In genomic region chr6:37830225-37830624, GRCh38 we compare ENCODE assay signal across 24 cellular contexts. TPM values are rescaled to one million over a fixed set of nuclear protein-coding genes. Genes with fewer than 3 reads are reported as not detected.
DNase-seq lines count a peak whose midpoint lies in the region; ATAC-seq and TF ChIP-seq lines count a peak whose summit lies in the region.
"Had no signal": no experiment of that assay in that cellular context is flagged by ENCODE, and none has a peak within 500 bp of the region (broad histone marks: within the 10 kb centered on the region; RNA-seq: fewer than 3 reads in every experiment).

No MANE protein-coding gene starts in this region.

- H3K4me3 ChIP-seq in GM12865 (ENCODE audit: low read depth, low read length) = no peak overlapping the region
- H3K4me3 ChIP-seq in transverse colon = no peak overlapping the region
- H3K4me3 ChIP-seq in suprapubic skin = no peak overlapping the region
- H3K4me3 ChIP-seq: heart right ventricle, Peyer's patch, testis had no signal

- intact Hi-C loops in activated B cell treated with CpG ODN at 0.5 μM for 24 hours (cut with micrococcal nuclease) = no loop called here
- intact Hi-C loops in transverse colon (cut with DNase I; ENCODE audit: low total_unique reads) = no loop called here

- peaks cover 7 to 52% (median 33%) of the 10 kb centered on the region in 4 donors for H3K4me1 ChIP-seq in transverse colon
- H3K4me1 ChIP-seq in suprapubic skin = peaks cover 51% of the 10 kb centered on the region

- no peak overlapping the region for H3K4me3 Mint-ChIP-seq in activated B cell treated with CpG ODN at 0.5 μM for 24 hours
- no peak overlapping the region for H3K4me3 Mint-ChIP-seq in progenitor cell of endocrine pancreas (ENCODE audit: low read depth)
- H3K4me3 Mint-ChIP-seq: activated naive CD8-positive, alpha-beta T cell treated with anti-CD3 and anti-CD28 coated beads for 36 hours; nephron progenitor cell had no signal

- WGBS in transverse colon (ENCODE audit: low coverage in 1 of 2), 2 donors = 72 to 85% methylated on average over 2 of the region's 2 CpGs
- WGBS in suprapubic skin = 80% methylated on average over 2 of the region's 2 CpGs

- TF ChIP-seq EP300 in transverse colon (IDR thresholded peaks at IDR 0.05; ENCODE audit: low read depth) (no peak), suprapubic skin (IDR thresholded peaks at IDR 0.05) (no peak)

- H3K27me3 ChIP-seq in transverse colon = no peaks in the 10 kb centered on the region
- H3K27me3 ChIP-seq in suprapubic skin = no peaks in the 10 kb centered on the region
- H3K27me3 ChIP-seq: heart right ventricle, Peyer's patch, testis had no signal

- H3K27ac ChIP-seq in transverse colon (no peak overlapping the region), suprapubic skin (no peak overlapping the region)
- H3K27ac ChIP-seq: epithelial cell of prostate, heart right ventricle, Peyer's patch, testis had no signal

- DNase-seq in GM12865 (ENCODE audit: low read depth) (peak; percentile 58), activated B cell treated with CpG ODN at 0.5 μM for 24 hours (no peak), progenitor cell of endocrine pancreas (ENCODE audit: low spot score, unreplicated experiment) (no peak), transverse colon (no peak), suprapubic skin (ENCODE audit: low spot score in 2 of 2) (no peak)
- DNase-seq: activated CD4-positive, alpha-beta T cell treated with anti-CD3 and anti-CD28 coated beads, Interleukin-2, amount 50 U/mL, for 1 hour; activated naive CD8-positive, alpha-beta T cell treated with anti-CD3 and anti-CD28 coated beads for 36 hours; cerebellar nuclear complex; COR-L47; heart right ventricle; left colon; NCI-H146; NCI-H510A treated with DMSO at 0.1 percent for 48 hours; nephron progenitor cell; NK-92 treated with Interleukin-12 subunit alpha and Interleukin-12 subunit beta, amount 100 ng/mL, for 24 hours; Peyer's patch; T-helper 1 cell; testis had no signal

- H3K36me3 ChIP-seq in transverse colon (no peaks in the 10 kb centered on the region), suprapubic skin (peaks cover 4% of the 10 kb centered on the region)

- in situ Hi-C loops in transverse colon (cut with MboI; ENCODE audit: low pct_ligation_motif_present in 1 of 4, low pct_unique_long_range_greater_than_20kb in 1 of 4, low sequenced_read_pairs in 3 of 4) = no loop called here

- ATAC-seq in HG02610 (IDR thresholded peaks at IDR 0.05; ENCODE audit: unreplicated experiment) (peak; percentile 62), activated B cell treated with CpG ODN at 0.5 μM for 24 hours (ENCODE audit: low read depth) (peak; percentile 76), GM18520 (IDR thresholded peaks at IDR 0.05; ENCODE audit: unreplicated experiment) (no peak)
- ATAC-seq: HCT116, heart right ventricle, left colon, sciatic nerve had no signal

- H3K27ac Mint-ChIP-seq in activated B cell treated with CpG ODN at 0.5 μM for 24 hours = no peak overlapping the region
- H3K27ac Mint-ChIP-seq in progenitor cell of endocrine pancreas = peak overlapping the region; percentile 25
- H3K27ac Mint-ChIP-seq: activated naive CD8-positive, alpha-beta T cell treated with anti-CD3 and anti-CD28 coated beads for 36 hours; activated T-helper 2 cell treated with anti-CD3 and anti-CD28 coated beads, Interferon-gamma antibody, Interleukin-2, Interleukin-4, amounts not matched to agents 10 μg/mL and 5 μg/mL and 100 μg/mL, durations not matched to agents 14 hours and 24 hours and 36 hours; nephron progenitor cell had no signal

- POLR2A ChIA-PET in activated B cell treated with CpG ODN at 0.5 μM for 24 hours (lab: Charles Lee) = interaction anchor here (2.3 kb wide), 1 partner anchor 11 kb away, joined by 15 read pairs; the partner anchor contains the start of gene ZFAND3

- TF ChIP-seq POLR2A in transverse colon (IDR thresholded peaks at IDR 0.05) (no peak), suprapubic skin (IDR thresholded peaks at IDR 0.05) (no peak)

- H3K27me3 Mint-ChIP-seq in activated B cell treated with CpG ODN at 0.5 μM for 24 hours (no peaks in the 10 kb centered on the region), progenitor cell of endocrine pancreas (no peaks in the 10 kb centered on the region)
- H3K27me3 Mint-ChIP-seq: activated naive CD8-positive, alpha-beta T cell treated with anti-CD3 and anti-CD28 coated beads for 36 hours had no signal

- CTCF ChIA-PET in activated B cell treated with CpG ODN at 0.5 μM for 24 hours (lab: Charles Lee) = no interaction called here

- H3K36me3 Mint-ChIP-seq in activated B cell treated with CpG ODN at 0.5 μM for 24 hours (ENCODE audit: low read depth) (peaks cover 16% of the 10 kb centered on the region), progenitor cell of endocrine pancreas (ENCODE audit: insufficient read depth) (peaks cover 21% of the 10 kb centered on the region)

- H3K9me3 Mint-ChIP-seq in activated B cell treated with CpG ODN at 0.5 μM for 24 hours = peaks cover 4% of the 10 kb centered on the region
- peaks cover 6% of the 10 kb centered on the region for H3K9me3 Mint-ChIP-seq in progenitor cell of endocrine pancreas (ENCODE audit: low read depth)

- no peaks in the 10 kb centered on the region for H3K9me3 ChIP-seq in transverse colon
- no peaks in the 10 kb centered on the region for H3K9me3 ChIP-seq in suprapubic skin
- H3K9me3 ChIP-seq: Peyer's patch, testis had no signal

- TF ChIP-seq CTCF in GM12865 (IDR thresholded peaks at IDR 0.05; ENCODE audit: insufficient read depth, low read depth, low read length, missing control alignments) (no peak), activated B cell treated with CpG ODN at 0.5 μM for 24 hours (IDR thresholded peaks at IDR 0.05) (no peak), progenitor cell of endocrine pancreas (IDR thresholded peaks at IDR 0.05; ENCODE audit: unreplicated experiment) (no peak), transverse colon (IDR thresholded peaks at IDR 0.05) (no peak), suprapubic skin (IDR thresholded peaks at IDR 0.05) (no peak)

- H3K4me1 Mint-ChIP-seq in activated B cell treated with CpG ODN at 0.5 μM for 24 hours (peaks cover 70% of the 10 kb centered on the region), progenitor cell of endocrine pancreas (ENCODE audit: low read depth) (peaks cover 19% of the 10 kb centered on the region)

RNA-seq across cellular contexts. Expression of gene ZFAND3, which starts 10.7 kb away (rescaled TPM):
- total RNA-seq in activated B cell treated with CpG ODN at 0.5 μM for 24 hours (56.3 and 60.1 TPM in 2 replicates), progenitor cell of endocrine pancreas (92.7 and 102 TPM in 2 replicates), transverse colon (10 to 100 TPM; 20.5 to 83.4 (median 36.5) TPM), suprapubic skin (10 to 100 TPM; 31.1 to 41.0 (median 36.3) TPM)
